8 cellular contexts compared by ENCODE assay signal in genomic region chr4:129676934-129677333, GRCh38.
"Had no signal": no experiment of that assay in that cellular context is flagged by ENCODE, and none has a peak within 500 bp of the region (broad histone marks: within the 10 kb centered on the region; RNA-seq: fewer than 3 reads in every experiment).

No MANE protein-coding gene starts in this region.

- H3K4me3 ChIP-seq: GM12878 had no signal

- FAIRE-seq: G401.6, GM12878, GM12891, GM12892, GM18507, GM19239 had no signal

- DNase-seq: GDM1, GF-D8 had no signal

- ATAC-seq: GM12878 had no signal
